ENCODE assay signal across 1 cellular context in genomic region chr1:6461237-6461530, GRCh38.
TF ChIP-seq lines count a peak whose summit lies in the region.

No MANE protein-coding gene starts in this region.

TF ChIP-seq in H1, 55 proteins besides CTCF, POLR2A, EP300 and RAD21:
- TF ChIP-seq ATF3 (IDR thresholded peaks at IDR 0.05; ENCODE audit: insufficient read depth, low read depth, low read length) (no peak), MAFK (IDR thresholded peaks at IDR 0.05; ENCODE audit: low read depth, low read length) (no peak), POLR2AphosphoS5 (IDR thresholded peaks at IDR 0.05; ENCODE audit: low read depth, low read length) (no peak), EZH2 (IDR thresholded peaks at IDR 0.05; ENCODE audit: low read depth, low read length, severe bottlenecking) (no peak), ZNF274 (IDR thresholded peaks at IDR 0.05; ENCODE audit: borderline replicate concordance, extremely low read depth, low read length) (no peak), GABPA (IDR thresholded peaks at IDR 0.05; ENCODE audit: borderline replicate concordance, insufficient read depth, low read length) (no peak), PHF8 (conservative IDR thresholded peaks at IDR 0.05; ENCODE audit: low read depth, low read length) (no peak), ASH2L (IDR thresholded peaks at IDR 0.05; ENCODE audit: low read length) (no peak), GTF2F1 (IDR thresholded peaks at IDR 0.05; ENCODE audit: borderline replicate concordance, low read depth, low read length) (no peak), SP2 (IDR thresholded peaks at IDR 0.05; ENCODE audit: low read length) (no peak), JUND (IDR thresholded peaks at IDR 0.05; ENCODE audit: low read length) (no peak), BCL11A (IDR thresholded peaks at IDR 0.05; ENCODE audit: low read depth in 2 of 2, low read length in 2 of 2) (no peak), CBX5 (IDR thresholded peaks at IDR 0.05; ENCODE audit: low read depth, low read length) (no peak), TAF7 (optimal IDR thresholded peaks at IDR 0.05; ENCODE audit: borderline replicate concordance, low read depth, low read length) (no peak), RXRA (IDR thresholded peaks at IDR 0.05; ENCODE audit: insufficient read depth, low read depth, low read length) (no peak), POU5F1 (IDR thresholded peaks at IDR 0.05; ENCODE audit: low read depth, low read length) (no peak), SIN3A (conservative IDR thresholded peaks at IDR 0.05 in 1 of 2, IDR thresholded peaks at IDR 0.05 in 1 of 2; ENCODE audit: low read depth in 1 of 2, low read length in 2 of 2) (no peak)
